ENCODE assay signal across 1 cellular context in genomic region chr11:1673841-1674193, GRCh38.
TF ChIP-seq lines count a peak whose summit lies in the region.

No MANE protein-coding gene starts in this region.

TF ChIP-seq in HepG2, 621 proteins besides CTCF, POLR2A, EP300 and RAD21 (continued from another document and continues in another):
- TF ChIP-seq MYPOP (CRISPR knock-in tag; IDR thresholded peaks at IDR 0.05) (no peak), TFE3 (CRISPR knock-in tag; IDR thresholded peaks at IDR 0.05) (peak; percentile 67; the same call in 1 of the 2 replicates), HOMEZ (CRISPR knock-in tag; IDR thresholded peaks at IDR 0.05; ENCODE audit: low read depth) (peak; percentile 40; the same call in 1 of the 2 replicates), ZBTB7B (CRISPR knock-in tag; IDR thresholded peaks at IDR 0.05) (peak; percentile 34; the same call in 1 of the 2 replicates), SRSF1 (optimal IDR thresholded peaks at IDR 0.05; ENCODE audit: low read depth, low read length) (no peak), ZNF747 (CRISPR knock-in tag; IDR thresholded peaks at IDR 0.05; ENCODE audit: borderline replicate concordance) (no peak), GRHL1 (CRISPR knock-in tag; conservative IDR thresholded peaks at IDR 0.05) (no peak), KLF6 (CRISPR knock-in tag; IDR thresholded peaks at IDR 0.05) (no peak), SIN3B (IDR thresholded peaks at IDR 0.05; ENCODE audit: low read length) (no peak), NCOA2 (CRISPR knock-in tag; IDR thresholded peaks at IDR 0.05) (peak; percentile 99), NFIB (CRISPR knock-in tag; IDR thresholded peaks at IDR 0.05; ENCODE audit: borderline replicate concordance) (no peak), MAFG (CRISPR knock-in tag; IDR thresholded peaks at IDR 0.05) (no peak), BCL6 (CRISPR knock-in tag; IDR thresholded peaks at IDR 0.05) (peak; percentile 93), MED13 (CRISPR knock-in tag; IDR thresholded peaks at IDR 0.05) (peak; percentile 96), HNRNPLL (IDR thresholded peaks at IDR 0.05; ENCODE audit: low read depth, low read length, poor library complexity, severe bottlenecking) (no peak), ZFP62 (CRISPR knock-in tag; IDR thresholded peaks at IDR 0.05) (no peak), STAG1 (CRISPR knock-in tag; IDR thresholded peaks at IDR 0.05) (no peak), MTF1 (CRISPR knock-in tag; IDR thresholded peaks at IDR 0.05) (no peak), MLLT10 (CRISPR knock-in tag; IDR thresholded peaks at IDR 0.05) (no peak), ZNF569 (CRISPR knock-in tag; IDR thresholded peaks at IDR 0.05; ENCODE audit: borderline replicate concordance) (no peak), ZNF274 (CRISPR knock-in tag; IDR thresholded peaks at IDR 0.05) (no peak), REST (IDR thresholded peaks at IDR 0.05; ENCODE audit: borderline replicate concordance in 1 of 2, low read depth in 1 of 2, low read length in 2 of 2) (0 out of 4 replicates have a peak, but pooled peaks of 1 of the 2 experiments have one; percentile 29), ZFP1 (CRISPR knock-in tag; IDR thresholded peaks at IDR 0.05) (no peak), ZMAT3 (CRISPR knock-in tag; conservative IDR thresholded peaks at IDR 0.05) (peak; percentile 42; the same call in 1 of the 2 replicates), ZFYVE20 (CRISPR knock-in tag; IDR thresholded peaks at IDR 0.05; ENCODE audit: borderline replicate concordance, low read depth) (no peak), MEIS2 (CRISPR knock-in tag; IDR thresholded peaks at IDR 0.05) (no peak), ZNF451 (CRISPR knock-in tag; IDR thresholded peaks at IDR 0.05) (no peak), ZNF687 (CRISPR knock-in tag; IDR thresholded peaks at IDR 0.05) (no peak), MTA1 (CRISPR knock-in tag; IDR thresholded peaks at IDR 0.05; ENCODE audit: borderline replicate concordance) (no peak), BHLHE40 (IDR thresholded peaks at IDR 0.05; ENCODE audit: low read length) (no peak), ETV6 (CRISPR knock-in tag; conservative IDR thresholded peaks at IDR 0.05) (no peak), ZBTB33 (CRISPR knock-in tag; IDR thresholded peaks at IDR 0.05) (no peak), PAXIP1 (CRISPR knock-in tag; conservative IDR thresholded peaks at IDR 0.05) (no peak; the same call in 1 of the 2 replicates), RBM39 (IDR thresholded peaks at IDR 0.05; ENCODE audit: low read depth, low read length, poor library complexity, severe bottlenecking) (no peak), ZNF235 (CRISPR knock-in tag; IDR thresholded peaks at IDR 0.05; ENCODE audit: borderline replicate concordance) (no peak), IKZF5 (CRISPR knock-in tag; IDR thresholded peaks at IDR 0.05) (no peak; the same call in 1 of the 2 replicates), NFE2L1 (CRISPR knock-in tag; IDR thresholded peaks at IDR 0.05; ENCODE audit: borderline replicate concordance) (no peak), ZFX (CRISPR knock-in tag; IDR thresholded peaks at IDR 0.05; ENCODE audit: low read depth) (no peak), ZNF205 (CRISPR knock-in tag; IDR thresholded peaks at IDR 0.05) (no peak), DRAP1 (CRISPR knock-in tag; IDR thresholded peaks at IDR 0.05) (peak; percentile 56)
